In genomic region chr18:52339891-52340371, GRCh38 we compare ENCODE assay signal across 8 cellular contexts. TPM values are rescaled to one million over a fixed set of nuclear protein-coding genes. Genes with fewer than 3 reads are reported as not detected.
DNase-seq lines count a peak whose midpoint lies in the region; ATAC-seq lines count a peak whose summit lies in the region.

TSS of gene DCC (plus strand) at chr18:52340197. CDS start at chr18:52340788, 591 bp downstream.

- peak within 1 kb of the TSS; percentile 56 for H2BK15ac ChIP-seq in mesenchymal stem cell (ENCODE audit: low read depth, poor library complexity, severe bottlenecking)

- H3K36me3 ChIP-seq in mesenchymal stem cell (ENCODE audit: control insufficient read depth in 1 of 2, insufficient read depth in 2 of 2, low read depth in 1 of 2, low read length in 2 of 2) = no peaks in the 10 kb centered on the region

- no peak within 1 kb of the TSS for H2BK5ac ChIP-seq in mesenchymal stem cell (ENCODE audit: low read depth, low read length, poor library complexity, severe bottlenecking)

- H3K4me3 ChIP-seq in mesenchymal stem cell (ENCODE audit: insufficient read depth in 1 of 2, low read depth in 1 of 2, low read length in 2 of 2) = peak within 1 kb of the TSS in 1 of 2 experiments; percentile 67

- no peak within 1 kb of the TSS for H3K4ac ChIP-seq in mesenchymal stem cell (ENCODE audit: low read depth in 1 of 2, low read length in 2 of 2)

- no peak within 1 kb of the TSS for H2BK120ac ChIP-seq in mesenchymal stem cell (ENCODE audit: low read depth, low read length)

- H3K14ac ChIP-seq in mesenchymal stem cell (ENCODE audit: low read length in 2 of 2) = no peak within 1 kb of the TSS

- no peak within 1 kb of the TSS for H4K91ac ChIP-seq in mesenchymal stem cell (ENCODE audit: low read length)

- 1% methylated on average over 27 of the region's 27 CpGs for WGBS in mesenchymal stem cell

- H3K4me1 ChIP-seq in mesenchymal stem cell (ENCODE audit: control insufficient read depth, insufficient read depth, low read depth, low read length) = peaks cover 6% of the 10 kb centered on the region

- H3K18ac ChIP-seq in mesenchymal stem cell (ENCODE audit: low read depth in 1 of 2, low read length in 2 of 2) = no peak within 1 kb of the TSS

- H2BK12ac ChIP-seq in mesenchymal stem cell (ENCODE audit: low read length in 2 of 2) = peak within 1 kb of the TSS in 1 of 2 experiments; percentile 13

- H3K9me3 ChIP-seq in mesenchymal stem cell (ENCODE audit: control insufficient read depth, low read length) = no peaks in the 10 kb centered on the region

- DNase-seq in NCI-H2171 treated with DMSO at 0.1 percent for 48 hours (lab: John Stamatoyannopoulos, UW) (peak; percentile 73), cerebellum (ENCODE audit: low spot score) (peak; percentile 26), mesenchymal stem cell (peak; percentile 62), mesenteric fat pad (ENCODE audit: low spot score) (no peak), SKM-1 treated with dmso at 0.1 percent for 144 hours (lab: John Stamatoyannopoulos, UW; ENCODE audit: unreplicated experiment) (no peak)

- peak within 1 kb of the TSS in 1 of 2 experiments; percentile 6 for H3K23ac ChIP-seq in mesenchymal stem cell (ENCODE audit: low read length in 2 of 2)

- no peaks in the 10 kb centered on the region for H3K79me1 ChIP-seq in mesenchymal stem cell (replicated peaks; ENCODE audit: low read length, poor library complexity, severe bottlenecking)

- H2AFZ ChIP-seq in mesenchymal stem cell (ENCODE audit: low read depth, low read length) = peak within 1 kb of the TSS; percentile 72

- no peak within 1 kb of the TSS for H3K27ac ChIP-seq in mesenchymal stem cell (ENCODE audit: low read length, poor library complexity, severe bottlenecking)

- no peak within 1 kb of the TSS for H2AK5ac ChIP-seq in mesenchymal stem cell (ENCODE audit: low read length, severe bottlenecking)

- H3K27me3 ChIP-seq in mesenchymal stem cell (ENCODE audit: control insufficient read depth in 1 of 2, insufficient read depth in 1 of 2, low read length in 2 of 2) = peaks cover 38 to 54% of the 10 kb centered on the region in 2 experiments

- ATAC-seq in GM19023 (IDR thresholded peaks at IDR 0.05; ENCODE audit: unreplicated experiment) = peak; percentile 48
- no peak for ATAC-seq in HG02884 (IDR thresholded peaks at IDR 0.05; ENCODE audit: unreplicated experiment)
- no peak for ATAC-seq in GM21786 (IDR thresholded peaks at IDR 0.05; ENCODE audit: unreplicated experiment)

- no peak within 1 kb of the TSS for H3K9ac ChIP-seq in mesenchymal stem cell (ENCODE audit: low read length)

- H4K8ac ChIP-seq in mesenchymal stem cell (ENCODE audit: low read length) = no peak within 1 kb of the TSS

- H3K4me2 ChIP-seq in mesenchymal stem cell (ENCODE audit: low read length, poor library complexity, severe bottlenecking) = peak within 1 kb of the TSS; percentile 13

RNA-seq across cellular contexts. Expression of gene DCC, which starts in this region (rescaled TPM):
- 66.4 TPM for total RNA-seq in cerebellum
- 0.22 TPM for polyA plus RNA-seq in mesenchymal stem cell (2013, experiment 1 of 2)
- polyA plus RNA-seq in mesenchymal stem cell (2013, experiment 2 of 2) = 0.27 TPM
- 0.42 TPM for total RNA-seq in mesenteric fat pad

Comparison
In these comparisons a context has a peak if more than half of its experiments do, and no peak if none do; other contexts are left out.
1. RNA of gene DCC (total RNA-seq): 66.4 TPM in cerebellum (single experiment); 0.42 TPM in mesenteric fat pad (single experiment); every median in the first group is over 10 times any median in the second.
2. DNase-seq: peak in NCI-H2171 treated with DMSO at 0.1 percent for 48 hours (single experiment), cerebellum (single experiment) and mesenchymal stem cell (single experiment); none in mesenteric fat pad (single experiment) and SKM-1 treated with dmso at 0.1 percent for 144 hours (single experiment).